ENCODE assay signal across 23 cellular contexts in the genomic region with DNA sequence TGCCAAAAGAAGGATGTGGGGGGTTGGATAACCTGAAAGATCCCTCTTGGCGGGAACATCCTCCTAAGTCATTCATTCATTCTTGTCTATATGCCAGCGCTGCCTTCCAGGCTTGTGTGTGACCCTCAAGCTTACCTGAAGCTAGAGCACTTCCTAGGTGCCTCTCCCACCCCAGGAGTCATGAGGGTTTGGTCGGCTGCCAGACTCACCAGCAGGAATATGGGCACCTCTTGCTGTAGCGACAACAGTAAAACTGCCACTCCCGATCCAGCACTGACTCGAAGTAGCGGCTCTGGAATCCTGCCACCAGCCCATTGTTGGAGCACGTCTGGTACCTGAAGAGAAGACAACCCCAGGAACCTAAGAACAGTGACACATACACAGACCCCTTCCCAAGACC. TPM values are rescaled to one million over a fixed set of nuclear protein-coding genes. Genes with fewer than 3 reads are reported as not detected.
A peak's percentile ranks its signal among the peaks of the same experiment; 100 is the strongest.
DNase-seq lines count a peak whose midpoint lies in the region; ATAC-seq and TF ChIP-seq lines count a peak whose summit lies in the region.
"Had no signal": no experiment of that assay in that cellular context is flagged by ENCODE, and none has a peak within 500 bp of the region (broad histone marks: within the 10 kb centered on the region; RNA-seq: fewer than 3 reads in every experiment).

No MANE protein-coding gene starts in this region.

- TF ChIP-seq CTCF in colonic mucosa (IDR thresholded peaks at IDR 0.05) (no peak), prostate gland (IDR thresholded peaks at IDR 0.05) (no peak)

- no peak for TF ChIP-seq POLR2A in prostate gland (IDR thresholded peaks at IDR 0.05)

- H3K27ac ChIP-seq in colonic mucosa (no peak overlapping the region), prostate gland (no peak overlapping the region)
- H3K27ac ChIP-seq: HL-60 had no signal

- H3K9ac ChIP-seq in colonic mucosa (ENCODE audit: low read depth in 2 of 2, low read length in 2 of 2) = no peak overlapping the region
- H3K9ac ChIP-seq: SK-N-SH had no signal

- ATAC-seq in HG03280 (IDR thresholded peaks at IDR 0.05; ENCODE audit: unreplicated experiment) = no peak
- ATAC-seq: GM23338 had no signal

- intact Hi-C loops in colonic mucosa (cut with DNase I) (no loop called here), prostate gland (cut with DNase I) (no loop called here)

- no peak overlapping the region for H3K4me3 ChIP-seq in colonic mucosa
- H3K4me3 ChIP-seq in prostate gland = no peak overlapping the region
- H3K4me3 ChIP-seq: GM23338, HAP-1 had no signal

- H3K36me3 ChIP-seq in colonic mucosa (no peaks in the 10 kb centered on the region), prostate gland (no peaks in the 10 kb centered on the region)
- H3K36me3 ChIP-seq: HAP-1 had no signal

- H3K27me3 ChIP-seq in colonic mucosa (no peaks in the 10 kb centered on the region), prostate gland (replicated peaks; ENCODE audit: insufficient read depth) (no peaks in the 10 kb centered on the region)

- H3K4me1 ChIP-seq in colonic mucosa = no peaks in the 10 kb centered on the region
- H3K4me1 ChIP-seq in prostate gland (replicated peaks) = no peaks in the 10 kb centered on the region
- H3K4me1 ChIP-seq: HAP-1 had no signal

- 63% methylated on average over 8 of the region's 8 CpGs for WGBS in prostate gland

- peak; percentile 51 for DNase-seq in COR-L47 (lab: John Stamatoyannopoulos, UW)
- peak; percentile 72 for DNase-seq in LoVo (ENCODE audit: low spot score)
- peak; percentile 90 for DNase-seq in colonic mucosa
- peak; percentile 27 for DNase-seq in prostate gland (ENCODE audit: low spot score)
- DNase-seq in OCI-M1 (lab: John Stamatoyannopoulos, UW) = no peak
- DNase-seq in HT-29 (ENCODE audit: low spot score) = no peak
- DNase-seq: Caco-2; CD4-positive, CD25-positive, alpha-beta regulatory T cell; DMS 273 treated with DMSO at 0.1 percent for 48 hours; KG1; NCI-H1694; NCI-H2107; NCI-H345; NCI-H524; NCI-H82; SHP77 treated with DMSO at 0.1 percent for 48 hours; SK-N-SH had no signal

- H3K9me3 ChIP-seq in colonic mucosa (no peaks in the 10 kb centered on the region), prostate gland (no peaks in the 10 kb centered on the region)
- H3K9me3 ChIP-seq: Caco-2, HAP-1, SK-N-SH had no signal

RNA-seq across cellular contexts. Expression of a gene that starts 15.0 kb away (rescaled TPM):
- total RNA-seq in colonic mucosa (10 to 100 TPM in 1 of 2 donors, 1 to 10 TPM in 1; 1.2 to 16.2 TPM), prostate gland (10 to 100 TPM in 1 of 2 donors, 1 to 10 TPM in 1; 4.7 to 15.4 TPM)
- not detected in 2 replicates for total RNA-seq in HT-29 (2014; rRNA removed; shearing (Covaris generic))
- total RNA-seq: Caco-2; CD4-positive, CD25-positive, alpha-beta regulatory T cell; G401; GM23338; HT1080 had no signal

Comparison
In these comparisons a context has a peak if more than half of its experiments do, and no peak if none do; other contexts are left out.
1. DNase-seq: peak in COR-L47 (single experiment), LoVo (single experiment), colonic mucosa (single experiment) and prostate gland (single experiment); none in OCI-M1 (single experiment) and HT-29 (single experiment).